In genomic region chr20:53557157-53557556, GRCh38 we compare ENCODE assay signal across 29 cellular contexts.
"Had no signal": no experiment of that assay in that cellular context is flagged by ENCODE, and none has a peak within 500 bp of the region (broad histone marks: within the 10 kb centered on the region; RNA-seq: fewer than 3 reads in every experiment).

No MANE protein-coding gene starts in this region.

- H3K9me3 Mint-ChIP-seq: activated CD4-positive, alpha-beta memory T cell treated with anti-CD3 and anti-CD28 coated beads for 36 hours; activated CD4-positive, alpha-beta T cell treated with anti-CD3 and anti-CD28 coated beads, Interleukin-2, amount 10 ng/mL, durations not matched to agents 24 days and 14 days; activated T-cell treated with anti-CD3 and anti-CD28 coated beads, Interleukin-2, amount 50 U/mL, for 4 hours; activated T-helper 17 cell treated with anti-CD3 and anti-CD28 coated beads, Interleukin-2, amount 50 U/mL, for 72 hours; endodermal cell; immature natural killer cell; naive B cell had no signal

- H3K27me3 Mint-ChIP-seq: activated CD4-positive, alpha-beta memory T cell treated with anti-CD3 and anti-CD28 coated beads for 36 hours; activated CD4-positive, alpha-beta T cell treated with anti-CD3 and anti-CD28 coated beads, Interleukin-2, amount 10 ng/mL, durations not matched to agents 24 days and 14 days; activated T-helper 17 cell treated with anti-CD3 and anti-CD28 coated beads, Interleukin-2, amount 50 U/mL, for 72 hours; naive B cell had no signal

- ATAC-seq: activated CD4-positive, CD25-positive, alpha-beta regulatory T cell treated with anti-CD3 and anti-CD28 coated beads, Interleukin-2, amount 50 U/mL, for 24 hours; activated T-cell treated with anti-CD3 and anti-CD28 coated beads, Interleukin-2, amount 50 U/mL, for 4 hours; activated T-helper 17 cell treated with anti-CD3 and anti-CD28 coated beads, Interleukin-2, amount 50 U/mL, for 72 hours; foreskin keratinocyte; heart left ventricle; left lung; pancreas; psoas muscle had no signal

- H3K4me3 Mint-ChIP-seq: activated CD4-positive, alpha-beta memory T cell treated with anti-CD3 and anti-CD28 coated beads for 36 hours; activated CD4-positive, alpha-beta T cell treated with anti-CD3 and anti-CD28 coated beads, Interleukin-2, amount 10 ng/mL, durations not matched to agents 24 days and 14 days; activated T-cell treated with anti-CD3 and anti-CD28 coated beads, Interleukin-2, amount 50 U/mL, for 4 hours; activated T-helper 17 cell treated with anti-CD3 and anti-CD28 coated beads, Interleukin-2, amount 50 U/mL, for 72 hours; endodermal cell; immature natural killer cell; naive B cell had no signal

- H3K4me1 Mint-ChIP-seq: activated CD4-positive, alpha-beta T cell treated with anti-CD3 and anti-CD28 coated beads, Interleukin-2, amount 10 ng/mL, durations not matched to agents 24 days and 14 days; activated T-helper 17 cell treated with anti-CD3 and anti-CD28 coated beads, Interleukin-2, amount 50 U/mL, for 72 hours; endodermal cell; immature natural killer cell had no signal

- H3K4me3 ChIP-seq: esophagus muscularis mucosa, heart left ventricle, left lung, lung, pancreas, psoas muscle, tibial nerve had no signal

- FAIRE-seq: astrocyte, kidney, pancreas, TTC549 had no signal

- H3K27ac Mint-ChIP-seq: activated CD4-positive, alpha-beta memory T cell treated with anti-CD3 and anti-CD28 coated beads for 36 hours; activated CD4-positive, alpha-beta T cell treated with anti-CD3 and anti-CD28 coated beads, Interleukin-2, amount 10 ng/mL, durations not matched to agents 24 days and 14 days; activated T-helper 17 cell treated with anti-CD3 and anti-CD28 coated beads, Interleukin-2, amount 50 U/mL, for 72 hours; endodermal cell; immature natural killer cell had no signal

- DNase-seq: activated CD4-positive, alpha-beta memory T cell treated with anti-CD3 and anti-CD28 coated beads for 36 hours; activated CD4-positive, alpha-beta T cell treated with anti-CD3 and anti-CD28 coated beads, Interleukin-2, amount 10 ng/mL, durations not matched to agents 24 days and 14 days; activated gamma-delta T cell treated with Interleukin-2 at 50 U/mL for 16 hours; activated naive CD4-positive, alpha-beta T cell treated with anti-CD3 and anti-CD28 coated beads, Interleukin-2, amount 50 U/mL, for 16 hours; activated T-cell treated with anti-CD3 and anti-CD28 coated beads, Interleukin-2, amount 50 U/mL, for 4 hours; amniotic stem cell; brain microvascular endothelial cell; caudate nucleus; endodermal cell; foreskin keratinocyte; heart left ventricle; hypothalamus; immature natural killer cell; kidney; naive B cell; pancreas; psoas muscle; stimulated activated CD4-positive, alpha-beta T cell treated with anti-CD3 and anti-CD28 coated beads, Interleukin-15, amount 100 ng/mL, for 24 hours; stimulated activated CD4-positive, alpha-beta T cell treated with anti-CD3 and anti-CD28 coated beads, Interleukin-2, amount 100 ng/mL, for 24 hours; stimulated activated naive CD4-positive, alpha-beta T cell; T-helper 1 cell had no signal
